ENCODE assay signal across 31 cellular contexts in genomic region chr1:34373912-34374311, GRCh38.
"Had no signal": no experiment of that assay in that cellular context is flagged by ENCODE, and none has a peak within 500 bp of the region (broad histone marks: within the 10 kb centered on the region; RNA-seq: fewer than 3 reads in every experiment).

No MANE protein-coding gene starts in this region.

- H3K27ac Mint-ChIP-seq: activated B cell treated with CpG ODN at 0.5 μM for 24 hours; activated CD8-positive, alpha-beta T cell treated with anti-CD3 and anti-CD28 coated beads for 36 hours; activated naive CD4-positive, alpha-beta T cell treated with anti-CD3 and anti-CD28 coated beads, Interleukin-2, amount 50 U/mL, for 24 hours; activated naive CD8-positive, alpha-beta T cell treated with anti-CD3 and anti-CD28 coated beads for 36 hours; activated naive CD8-positive, alpha-beta T cell treated with anti-CD3 and anti-CD28 coated beads, Interleukin-2, amount 50 U/mL, for 24 hours; activated T-helper 17 cell treated with anti-CD3 and anti-CD28 coated beads, Interleukin-2, amount 50 U/mL, for 72 hours; effector memory CD8-positive, alpha-beta T cell; T-helper 2 cell treated with Interferon-gamma antibody and Interleukin-4, amounts not matched to agents 5 μg/mL and 100 μg/mL, for 36 hours had no signal

- H3K79me2 ChIP-seq: hepatocyte had no signal

- H3K4me1 ChIP-seq: adrenal gland, body of pancreas, esophagus squamous epithelium, gastroesophageal sphincter, heart right ventricle had no signal

- H3K27ac ChIP-seq: adrenal gland, body of pancreas, esophagus squamous epithelium, gastroesophageal sphincter, heart right ventricle, hepatocyte, WERI-Rb-1 had no signal

- H3K4me3 ChIP-seq: adrenal gland, body of pancreas, esophagus squamous epithelium, gastroesophageal sphincter, heart right ventricle, hepatocyte had no signal

- H3K4me1 Mint-ChIP-seq: activated B cell treated with CpG ODN at 0.5 μM for 24 hours; activated naive CD4-positive, alpha-beta T cell treated with anti-CD3 and anti-CD28 coated beads, Interleukin-2, amount 50 U/mL, for 24 hours; activated naive CD8-positive, alpha-beta T cell treated with anti-CD3 and anti-CD28 coated beads for 36 hours; activated naive CD8-positive, alpha-beta T cell treated with anti-CD3 and anti-CD28 coated beads, Interleukin-2, amount 50 U/mL, for 24 hours; activated T-helper 17 cell treated with anti-CD3 and anti-CD28 coated beads, Interleukin-2, amount 50 U/mL, for 72 hours had no signal

- H2AFZ ChIP-seq: hepatocyte had no signal

- H3K27me3 ChIP-seq: body of pancreas had no signal

- H3K9me3 Mint-ChIP-seq: activated B cell treated with CpG ODN at 0.5 μM for 24 hours; activated CD8-positive, alpha-beta T cell treated with anti-CD3 and anti-CD28 coated beads for 36 hours; activated naive CD4-positive, alpha-beta T cell treated with anti-CD3 and anti-CD28 coated beads, Interleukin-2, amount 50 U/mL, for 24 hours; activated naive CD8-positive, alpha-beta T cell treated with anti-CD3 and anti-CD28 coated beads for 36 hours; activated naive CD8-positive, alpha-beta T cell treated with anti-CD3 and anti-CD28 coated beads, Interleukin-2, amount 50 U/mL, for 24 hours; activated T-cell treated with anti-CD3 and anti-CD28 coated beads, Interleukin-2, amount 50 U/mL, for 4 hours; activated T-helper 17 cell treated with anti-CD3 and anti-CD28 coated beads, Interleukin-2, amount 50 U/mL, for 72 hours; effector memory CD8-positive, alpha-beta T cell; T-helper 2 cell treated with Interferon-gamma antibody and Interleukin-4, amounts not matched to agents 5 μg/mL and 100 μg/mL, for 36 hours had no signal

- H3K4me2 ChIP-seq: hepatocyte had no signal

- H3K9me3 ChIP-seq: adrenal gland, body of pancreas, esophagus squamous epithelium, gastroesophageal sphincter, heart right ventricle had no signal

- DNase-seq: activated B cell treated with CpG ODN at 0.5 μM for 24 hours; activated CD4-positive, alpha-beta T cell treated with anti-CD3 and anti-CD28 coated beads for 48 hours; activated CD4-positive, alpha-beta T cell treated with anti-CD3 and anti-CD28 coated beads, Interleukin-2, amount 50 U/mL, for 1 hour; activated CD4-positive, alpha-beta T cell treated with anti-CD3 and anti-CD28 coated beads, Interleukin-2, amount 50 U/mL, for 48 hours; activated CD8-positive, alpha-beta memory T cell treated with anti-CD3 and anti-CD28 coated beads for 24 hours; activated CD8-positive, alpha-beta T cell treated with anti-CD3 and anti-CD28 coated beads for 36 hours; activated effector memory CD4-positive, alpha-beta T cell treated with Interleukin-2 at 50 U/mL for 16 hours; activated gamma-delta T cell treated with Interleukin-2 at 50 U/mL for 16 hours; activated naive CD4-positive, alpha-beta T cell treated with Interleukin-2 at 50 U/mL for 16 hours; activated naive CD8-positive, alpha-beta T cell treated with anti-CD3 and anti-CD28 coated beads for 36 hours; activated naive CD8-positive, alpha-beta T cell treated with anti-CD3 and anti-CD28 coated beads, Interleukin-2, amount 50 U/mL, for 24 hours; activated T-cell treated with anti-CD3 and anti-CD28 coated beads, Interleukin-2, amount 50 U/mL, for 4 hours; adrenal gland; amygdala; aorta; body of pancreas; caudate nucleus; cortex of kidney; dermis blood vessel endothelial cell; effector CD4-positive, alpha-beta T cell; effector memory CD8-positive, alpha-beta T cell; esophagus squamous epithelium; foreskin melanocyte; heart right ventricle; T1000; WERI-Rb-1 had no signal

- H3K4me3 Mint-ChIP-seq: activated B cell treated with CpG ODN at 0.5 μM for 24 hours; activated CD8-positive, alpha-beta T cell treated with anti-CD3 and anti-CD28 coated beads for 36 hours; activated naive CD4-positive, alpha-beta T cell treated with anti-CD3 and anti-CD28 coated beads, Interleukin-2, amount 50 U/mL, for 24 hours; activated naive CD8-positive, alpha-beta T cell treated with anti-CD3 and anti-CD28 coated beads for 36 hours; activated naive CD8-positive, alpha-beta T cell treated with anti-CD3 and anti-CD28 coated beads, Interleukin-2, amount 50 U/mL, for 24 hours; activated T-cell treated with anti-CD3 and anti-CD28 coated beads, Interleukin-2, amount 50 U/mL, for 4 hours; activated T-helper 17 cell treated with anti-CD3 and anti-CD28 coated beads, Interleukin-2, amount 50 U/mL, for 72 hours; effector memory CD8-positive, alpha-beta T cell; T-helper 2 cell treated with Interferon-gamma antibody and Interleukin-4, amounts not matched to agents 5 μg/mL and 100 μg/mL, for 36 hours had no signal

- H3K36me3 Mint-ChIP-seq: activated naive CD4-positive, alpha-beta T cell treated with anti-CD3 and anti-CD28 coated beads, Interleukin-2, amount 50 U/mL, for 24 hours; activated naive CD8-positive, alpha-beta T cell treated with anti-CD3 and anti-CD28 coated beads for 36 hours had no signal

- H3K36me3 ChIP-seq: adrenal gland, esophagus squamous epithelium, gastroesophageal sphincter, heart right ventricle, WERI-Rb-1 had no signal
